13 cellular contexts compared by ENCODE assay signal in the genomic region with DNA sequence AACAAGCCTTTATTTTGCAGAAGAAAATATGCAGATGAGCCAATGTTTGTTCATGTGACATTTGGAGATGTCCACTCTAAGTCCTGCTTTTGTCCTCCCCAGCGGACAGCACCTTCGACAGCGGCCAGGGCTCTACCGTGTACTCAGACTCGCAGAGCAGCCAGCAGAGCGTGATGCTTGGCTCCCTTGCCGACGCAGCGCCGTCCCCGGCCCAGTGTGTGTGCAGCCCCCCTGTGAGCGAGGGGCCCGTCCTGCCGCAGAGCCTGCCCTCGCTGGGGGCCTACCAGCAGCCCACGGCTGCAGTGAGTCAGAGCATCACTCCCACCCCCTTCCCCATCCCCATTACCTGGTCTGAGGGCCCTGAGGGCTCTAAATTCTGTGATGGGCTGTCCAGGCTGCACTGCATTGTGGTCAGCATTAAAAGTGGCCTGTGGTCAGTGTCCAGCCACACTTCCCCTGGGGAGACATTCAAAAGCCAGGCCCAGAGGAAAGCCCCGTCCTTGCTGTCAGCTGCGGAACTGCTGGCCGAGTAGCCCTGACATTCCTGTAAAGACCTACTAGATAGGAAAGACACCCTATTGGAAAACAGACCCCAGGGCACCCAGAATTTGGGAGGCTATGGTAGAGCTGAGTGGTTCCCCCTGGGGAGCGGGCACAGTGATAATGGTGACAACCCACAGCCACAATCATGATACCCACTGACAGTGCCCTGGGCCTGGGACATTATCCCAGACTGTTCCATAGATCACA.
"Had no signal": no experiment of that assay in that cellular context is flagged by ENCODE, and none has a peak within 500 bp of the region (broad histone marks: within the 10 kb centered on the region; RNA-seq: fewer than 3 reads in every experiment).

No MANE protein-coding gene starts in this region.

- H3K9me3 ChIP-seq: breast epithelium, suprapubic skin had no signal

- H3K4me3 Mint-ChIP-seq: activated T-helper 17 cell treated with anti-CD3 and anti-CD28 coated beads, Interleukin-2, amount 50 U/mL, for 72 hours; immature natural killer cell; mesothelial cell of epicardium; neural progenitor cell had no signal

- H3K4me3 ChIP-seq: breast epithelium, neural progenitor cell, suprapubic skin had no signal

- H3K27me3 Mint-ChIP-seq: activated T-helper 17 cell treated with anti-CD3 and anti-CD28 coated beads, Interleukin-2, amount 50 U/mL, for 72 hours had no signal

- H3K9ac ChIP-seq: neural progenitor cell, parathyroid adenoma had no signal

- H3K27me3 ChIP-seq: breast epithelium, neural progenitor cell, suprapubic skin had no signal

- H3K27ac ChIP-seq: breast epithelium, neural progenitor cell, parathyroid adenoma, suprapubic skin had no signal

- ATAC-seq: activated T-helper 17 cell treated with anti-CD3 and anti-CD28 coated beads, Interleukin-2, amount 50 U/mL, for 72 hours; esophagus mucosa; stimulated activated naive CD8-positive, alpha-beta T cell treated with anti-CD3 and anti-CD28 coated beads, Interleukin-15, Interleukin-2, amounts not matched to agents 100 U/mL and 50 U/mL, for 24 hours had no signal

- H3K27ac Mint-ChIP-seq: activated T-helper 17 cell treated with anti-CD3 and anti-CD28 coated beads, Interleukin-2, amount 50 U/mL, for 72 hours; immature natural killer cell; mesothelial cell of epicardium had no signal

- H2AFZ ChIP-seq: neural progenitor cell, parathyroid adenoma had no signal

- DNase-seq: activated CD4-positive, alpha-beta T cell treated with anti-CD3 and anti-CD28 coated beads for 48 hours; activated naive CD4-positive, alpha-beta T cell treated with anti-CD3 and anti-CD28 coated beads, Interleukin-2, amount 50 U/mL, for 16 hours; amniotic stem cell; immature natural killer cell; stimulated activated naive CD8-positive, alpha-beta T cell treated with anti-CD3 and anti-CD28 coated beads, Interleukin-15, Interleukin-2, amounts not matched to agents 100 U/mL and 50 U/mL, for 24 hours; T-helper 9 cell had no signal

- H3K4me1 ChIP-seq: breast epithelium, neural progenitor cell, parathyroid adenoma had no signal

- H3K36me3 Mint-ChIP-seq: immature natural killer cell, mesothelial cell of epicardium had no signal

- H3K4me2 ChIP-seq: neural progenitor cell had no signal

- H3K36me3 ChIP-seq: breast epithelium, neural progenitor cell had no signal

- H3K9me3 Mint-ChIP-seq: activated T-helper 17 cell treated with anti-CD3 and anti-CD28 coated beads, Interleukin-2, amount 50 U/mL, for 72 hours; immature natural killer cell; mesothelial cell of epicardium; neural progenitor cell had no signal

- H3K4me1 Mint-ChIP-seq: activated T-helper 17 cell treated with anti-CD3 and anti-CD28 coated beads, Interleukin-2, amount 50 U/mL, for 72 hours; mesothelial cell of epicardium had no signal
